ENCODE assay signal across 1 cellular context in the genomic region with DNA sequence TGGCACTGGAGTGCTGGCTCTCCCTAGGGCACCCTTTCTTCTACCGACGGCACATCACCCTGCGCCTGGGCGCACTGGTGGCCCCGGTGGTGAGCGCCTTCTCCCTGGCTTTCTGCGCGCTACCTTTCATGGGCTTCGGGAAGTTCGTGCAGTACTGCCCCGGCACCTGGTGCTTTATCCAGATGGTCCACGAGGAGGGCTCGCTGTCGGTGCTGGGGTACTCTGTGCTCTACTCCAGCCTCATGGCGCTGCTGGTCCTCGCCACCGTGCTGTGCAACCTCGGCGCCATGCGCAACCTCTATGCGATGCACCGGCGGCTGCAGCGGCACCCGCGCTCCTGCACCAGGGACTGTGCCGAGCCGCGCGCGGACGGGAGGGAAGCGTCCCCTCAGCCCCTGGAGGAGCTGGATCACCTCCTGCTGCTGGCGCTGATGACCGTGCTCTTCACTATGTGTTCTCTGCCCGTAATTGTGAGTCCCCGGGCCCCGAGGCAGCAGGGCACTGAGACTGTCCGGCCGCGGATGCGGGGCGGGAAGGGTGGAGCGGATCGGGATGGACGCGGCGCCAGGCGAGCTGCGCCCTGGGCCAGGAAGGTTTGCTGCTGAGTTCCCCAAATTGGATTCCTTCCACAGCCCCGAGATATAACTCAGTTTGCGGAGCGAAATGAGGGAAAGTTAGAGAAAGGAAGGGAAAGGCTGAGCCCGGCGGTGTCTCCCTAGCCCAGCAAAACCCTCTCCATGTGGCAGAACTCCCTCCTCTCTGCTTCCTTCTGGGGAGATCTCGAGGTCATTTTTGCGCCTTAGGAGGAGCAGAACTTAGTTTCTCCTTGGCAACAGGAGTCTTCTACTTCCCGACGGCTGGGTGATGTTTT.
TF ChIP-seq lines count a peak whose summit lies in the region.

No MANE protein-coding gene starts in this region.

TF ChIP-seq in GM23338, 12 proteins besides CTCF, POLR2A, EP300 and RAD21 (continued from another document):
- TF ChIP-seq, protein P1, sequence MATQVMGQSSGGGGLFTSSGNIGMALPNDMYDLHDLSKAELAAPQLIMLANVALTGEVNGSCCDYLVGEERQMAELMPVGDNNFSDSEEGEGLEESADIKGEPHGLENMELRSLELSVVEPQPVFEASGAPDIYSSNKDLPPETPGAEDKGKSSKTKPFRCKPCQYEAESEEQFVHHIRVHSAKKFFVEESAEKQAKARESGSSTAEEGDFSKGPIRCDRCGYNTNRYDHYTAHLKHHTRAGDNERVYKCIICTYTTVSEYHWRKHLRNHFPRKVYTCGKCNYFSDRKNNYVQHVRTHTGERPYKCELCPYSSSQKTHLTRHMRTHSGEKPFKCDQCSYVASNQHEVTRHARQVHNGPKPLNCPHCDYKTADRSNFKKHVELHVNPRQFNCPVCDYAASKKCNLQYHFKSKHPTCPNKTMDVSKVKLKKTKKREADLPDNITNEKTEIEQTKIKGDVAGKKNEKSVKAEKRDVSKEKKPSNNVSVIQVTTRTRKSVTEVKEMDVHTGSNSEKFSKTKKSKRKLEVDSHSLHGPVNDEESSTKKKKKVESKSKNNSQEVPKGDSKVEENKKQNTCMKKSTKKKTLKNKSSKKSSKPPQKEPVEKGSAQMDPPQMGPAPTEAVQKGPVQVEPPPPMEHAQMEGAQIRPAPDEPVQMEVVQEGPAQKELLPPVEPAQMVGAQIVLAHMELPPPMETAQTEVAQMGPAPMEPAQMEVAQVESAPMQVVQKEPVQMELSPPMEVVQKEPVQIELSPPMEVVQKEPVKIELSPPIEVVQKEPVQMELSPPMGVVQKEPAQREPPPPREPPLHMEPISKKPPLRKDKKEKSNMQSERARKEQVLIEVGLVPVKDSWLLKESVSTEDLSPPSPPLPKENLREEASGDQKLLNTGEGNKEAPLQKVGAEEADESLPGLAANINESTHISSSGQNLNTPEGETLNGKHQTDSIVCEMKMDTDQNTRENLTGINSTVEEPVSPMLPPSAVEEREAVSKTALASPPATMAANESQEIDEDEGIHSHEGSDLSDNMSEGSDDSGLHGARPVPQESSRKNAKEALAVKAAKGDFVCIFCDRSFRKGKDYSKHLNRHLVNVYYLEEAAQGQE (IDR thresholded peaks at IDR 0.05; ENCODE audit: unreplicated experiment), result no peak
- TF ChIP-seq CREB1 (CRISPR knock-in tag; IDR thresholded peaks at IDR 0.05; ENCODE audit: low read depth) (no peak), JUNB (IDR thresholded peaks at IDR 0.05; ENCODE audit: unreplicated experiment) (no peak), ZNF331 (CRISPR knock-in tag; IDR thresholded peaks at IDR 0.05; ENCODE audit: low read depth) (no peak), EZH2phosphoT487 (IDR thresholded peaks at IDR 0.05; ENCODE audit: unreplicated experiment) (peak; percentile 77), POLR2AphosphoS5 (IDR thresholded peaks at IDR 0.05; ENCODE audit: low read depth) (no peak), ZNF114 (CRISPR knock-in tag; IDR thresholded peaks at IDR 0.05) (no peak), NANOG (IDR thresholded peaks at IDR 0.05; ENCODE audit: borderline replicate concordance) (no peak), STAT1 (IDR thresholded peaks at IDR 0.05; ENCODE audit: unreplicated experiment) (no peak)
- TF ChIP-seq, protein P2, sequence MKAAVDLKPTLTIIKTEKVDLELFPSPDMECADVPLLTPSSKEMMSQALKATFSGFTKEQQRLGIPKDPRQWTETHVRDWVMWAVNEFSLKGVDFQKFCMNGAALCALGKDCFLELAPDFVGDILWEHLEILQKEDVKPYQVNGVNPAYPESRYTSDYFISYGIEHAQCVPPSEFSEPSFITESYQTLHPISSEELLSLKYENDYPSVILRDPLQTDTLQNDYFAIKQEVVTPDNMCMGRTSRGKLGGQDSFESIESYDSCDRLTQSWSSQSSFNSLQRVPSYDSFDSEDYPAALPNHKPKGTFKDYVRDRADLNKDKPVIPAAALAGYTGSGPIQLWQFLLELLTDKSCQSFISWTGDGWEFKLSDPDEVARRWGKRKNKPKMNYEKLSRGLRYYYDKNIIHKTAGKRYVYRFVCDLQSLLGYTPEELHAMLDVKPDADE (IDR thresholded peaks at IDR 0.05), result no peak
- TF ChIP-seq, protein P3, sequence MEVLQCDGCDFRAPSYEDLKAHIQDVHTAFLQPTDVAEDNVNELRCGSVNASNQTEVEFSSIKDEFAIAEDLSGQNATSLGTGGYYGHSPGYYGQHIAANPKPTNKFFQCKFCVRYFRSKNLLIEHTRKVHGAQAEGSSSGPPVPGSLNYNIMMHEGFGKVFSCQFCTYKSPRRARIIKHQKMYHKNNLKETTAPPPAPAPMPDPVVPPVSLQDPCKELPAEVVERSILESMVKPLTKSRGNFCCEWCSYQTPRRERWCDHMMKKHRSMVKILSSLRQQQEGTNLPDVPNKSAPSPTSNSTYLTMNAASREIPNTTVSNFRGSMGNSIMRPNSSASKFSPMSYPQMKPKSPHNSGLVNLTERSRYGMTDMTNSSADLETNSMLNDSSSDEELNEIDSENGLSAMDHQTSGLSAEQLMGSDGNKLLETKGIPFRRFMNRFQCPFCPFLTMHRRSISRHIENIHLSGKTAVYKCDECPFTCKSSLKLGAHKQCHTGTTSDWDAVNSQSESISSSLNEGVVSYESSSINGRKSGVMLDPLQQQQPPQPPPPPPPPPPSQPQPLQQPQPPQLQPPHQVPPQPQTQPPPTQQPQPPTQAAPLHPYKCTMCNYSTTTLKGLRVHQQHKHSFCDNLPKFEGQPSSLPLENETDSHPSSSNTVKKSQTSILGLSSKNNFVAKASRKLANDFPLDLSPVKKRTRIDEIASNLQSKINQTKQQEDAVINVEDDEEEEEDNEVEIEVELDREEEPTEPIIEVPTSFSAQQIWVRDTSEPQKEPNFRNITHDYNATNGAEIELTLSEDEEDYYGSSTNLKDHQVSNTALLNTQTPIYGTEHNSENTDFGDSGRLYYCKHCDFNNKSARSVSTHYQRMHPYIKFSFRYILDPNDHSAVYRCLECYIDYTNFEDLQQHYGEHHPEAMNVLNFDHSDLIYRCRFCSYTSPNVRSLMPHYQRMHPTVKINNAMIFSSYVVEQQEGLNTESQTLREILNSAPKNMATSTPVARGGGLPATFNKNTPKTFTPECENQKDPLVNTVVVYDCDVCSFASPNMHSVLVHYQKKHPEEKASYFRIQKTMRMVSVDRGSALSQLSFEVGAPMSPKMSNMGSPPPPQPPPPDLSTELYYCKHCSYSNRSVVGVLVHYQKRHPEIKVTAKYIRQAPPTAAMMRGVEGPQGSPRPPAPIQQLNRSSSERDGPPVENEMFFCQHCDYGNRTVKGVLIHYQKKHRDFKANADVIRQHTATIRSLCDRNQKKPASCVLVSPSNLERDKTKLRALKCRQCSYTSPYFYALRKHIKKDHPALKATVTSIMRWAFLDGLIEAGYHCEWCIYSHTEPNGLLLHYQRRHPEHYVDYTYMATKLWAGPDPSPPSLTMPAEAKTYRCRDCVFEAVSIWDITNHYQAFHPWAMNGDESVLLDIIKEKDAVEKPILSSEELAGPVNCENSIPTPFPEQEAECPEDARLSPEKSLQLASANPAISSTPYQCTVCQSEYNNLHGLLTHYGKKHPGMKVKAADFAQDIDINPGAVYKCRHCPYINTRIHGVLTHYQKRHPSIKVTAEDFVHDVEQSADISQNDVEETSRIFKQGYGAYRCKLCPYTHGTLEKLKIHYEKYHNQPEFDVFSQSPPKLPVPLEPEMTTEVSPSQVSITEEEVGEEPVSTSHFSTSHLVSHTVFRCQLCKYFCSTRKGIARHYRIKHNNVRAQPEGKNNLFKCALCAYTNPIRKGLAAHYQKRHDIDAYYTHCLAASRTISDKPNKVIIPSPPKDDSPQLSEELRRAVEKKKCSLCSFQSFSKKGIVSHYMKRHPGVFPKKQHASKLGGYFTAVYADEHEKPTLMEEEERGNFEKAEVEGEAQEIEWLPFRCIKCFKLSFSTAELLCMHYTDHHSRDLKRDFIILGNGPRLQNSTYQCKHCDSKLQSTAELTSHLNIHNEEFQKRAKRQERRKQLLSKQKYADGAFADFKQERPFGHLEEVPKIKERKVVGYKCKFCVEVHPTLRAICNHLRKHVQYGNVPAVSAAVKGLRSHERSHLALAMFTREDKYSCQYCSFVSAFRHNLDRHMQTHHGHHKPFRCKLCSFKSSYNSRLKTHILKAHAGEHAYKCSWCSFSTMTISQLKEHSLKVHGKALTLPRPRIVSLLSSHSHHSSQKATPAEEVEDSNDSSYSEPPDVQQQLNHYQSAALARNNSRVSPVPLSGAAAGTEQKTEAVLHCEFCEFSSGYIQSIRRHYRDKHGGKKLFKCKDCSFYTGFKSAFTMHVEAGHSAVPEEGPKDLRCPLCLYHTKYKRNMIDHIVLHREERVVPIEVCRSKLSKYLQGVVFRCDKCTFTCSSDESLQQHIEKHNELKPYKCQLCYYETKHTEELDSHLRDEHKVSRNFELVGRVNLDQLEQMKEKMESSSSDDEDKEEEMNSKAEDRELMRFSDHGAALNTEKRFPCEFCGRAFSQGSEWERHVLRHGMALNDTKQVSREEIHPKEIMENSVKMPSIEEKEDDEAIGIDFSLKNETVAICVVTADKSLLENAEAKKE (CRISPR knock-in tag; IDR thresholded peaks at IDR 0.05), result no peak
